31 cellular contexts compared by ENCODE assay signal in genomic region chr2:126049461-126049860, GRCh38.
"Had no signal": no experiment of that assay in that cellular context is flagged by ENCODE, and none has a peak within 500 bp of the region (broad histone marks: within the 10 kb centered on the region; RNA-seq: fewer than 3 reads in every experiment).

No MANE protein-coding gene starts in this region.

- H3K9ac ChIP-seq: neural progenitor cell, parathyroid adenoma had no signal

- H3K9me3 ChIP-seq: ovary, right lobe of liver, testis, upper lobe of right lung, uterus had no signal

- H3K4me2 ChIP-seq: neural progenitor cell, smooth muscle cell had no signal

- H3K27me3 Mint-ChIP-seq: progenitor cell of endocrine pancreas; stimulated activated memory B cell treated with anti-CD40 and anti-IgM and Interleukin-4, amounts not matched to agents 10 μg/mL and 1 μg/mL and 100 μg/mL, for 72 hours; stimulated activated naive CD8-positive, alpha-beta T cell treated with anti-CD3 and anti-CD28 coated beads, Interleukin-15, amount 100 ng/mL, for 72 hours; type B pancreatic cell had no signal

- DNase-seq: natural killer cell; occipital lobe; ovary; posterior cingulate gyrus; psoas muscle; right cardiac atrium; right lobe of liver; sigmoid colon; spleen; stimulated activated CD4-positive, alpha-beta T cell treated with anti-CD3 and anti-CD28 coated beads, Interleukin-12 subunit alpha, Interleukin-12 subunit beta, amount 100 ng/mL, for 4 hours; stimulated activated CD4-positive, alpha-beta T cell treated with anti-CD3 and anti-CD28 coated beads, Interleukin-1b, Interleukin-23, amount 100 ng/mL, for 48 hours; stimulated activated CD4-positive, alpha-beta T cell treated with anti-CD3 and anti-CD28 coated beads, Interleukin-4, amount 100 ng/mL, for 1 hour; stimulated activated CD4-positive, alpha-beta T cell treated with anti-CD3 and anti-CD28 coated beads, Interleukin-4, amount 100 ng/mL, for 4 hours; stimulated activated CD8-positive, alpha-beta memory T cell treated with anti-CD3 and anti-CD28 coated beads, Interleukin-4, amount 100 ng/mL, for 48 hours; stimulated activated naive CD4-positive, alpha-beta T cell; stimulated activated naive CD8-positive, alpha-beta T cell treated with anti-CD3 and anti-CD28 coated beads, Interleukin-15, amount 100 ng/mL, for 72 hours; stimulated activated naive CD8-positive, alpha-beta T cell treated with anti-CD3 and anti-CD28 coated beads, Interleukin-15, Interleukin-2, amounts not matched to agents 100 U/mL and 50 U/mL, for 24 hours; substantia nigra; testis; tibial artery; transverse colon; upper lobe of right lung; uterus had no signal

- H3K27ac ChIP-seq: neural progenitor cell, ovary, parathyroid adenoma, psoas muscle, sigmoid colon, spleen, suprapubic skin, testis, tibial artery, transverse colon, upper lobe of right lung, uterus had no signal

- H3K4me1 Mint-ChIP-seq: natural killer cell; nephron; neural progenitor cell; stimulated activated memory B cell treated with anti-CD40 and anti-IgM and Interleukin-4, amounts not matched to agents 10 μg/mL and 1 μg/mL and 100 μg/mL, for 72 hours; stimulated activated naive CD8-positive, alpha-beta T cell treated with anti-CD3 and anti-CD28 coated beads, Interleukin-15, amount 100 ng/mL, for 72 hours had no signal

- H3K4me3 Mint-ChIP-seq: natural killer cell; nephron; neural progenitor cell; stimulated activated memory B cell treated with anti-CD40 and anti-IgM and Interleukin-4, amounts not matched to agents 10 μg/mL and 1 μg/mL and 100 μg/mL, for 72 hours; stimulated activated naive CD8-positive, alpha-beta T cell treated with anti-CD3 and anti-CD28 coated beads, Interleukin-15, amount 100 ng/mL, for 72 hours; type B pancreatic cell had no signal

- H3K4me1 ChIP-seq: neural progenitor cell, parathyroid adenoma, psoas muscle, sigmoid colon, spleen, suprapubic skin, testis, tibial artery, transverse colon, upper lobe of right lung, uterus had no signal

- H2AFZ ChIP-seq: neural progenitor cell, parathyroid adenoma had no signal

- H3K36me3 ChIP-seq: neural progenitor cell, ovary, right lobe of liver, sigmoid colon, spleen, suprapubic skin, tibial artery, transverse colon, upper lobe of right lung, uterus had no signal

- H3K27me3 ChIP-seq: neural progenitor cell, ovary, right lobe of liver, sigmoid colon, spleen, suprapubic skin, testis, tibial artery, transverse colon, upper lobe of right lung, uterus had no signal

- H3K79me2 ChIP-seq: parathyroid adenoma had no signal

- ATAC-seq: natural killer cell; psoas muscle; right cardiac atrium; stimulated activated memory B cell treated with anti-CD40 and anti-IgM and Interleukin-4, amounts not matched to agents 10 μg/mL and 1 μg/mL and 100 μg/mL, for 72 hours; stimulated activated naive CD8-positive, alpha-beta T cell treated with anti-CD3 and anti-CD28 coated beads, Interleukin-15, amount 100 ng/mL, for 72 hours; stimulated activated naive CD8-positive, alpha-beta T cell treated with anti-CD3 and anti-CD28 coated beads, Interleukin-15, Interleukin-2, amounts not matched to agents 100 U/mL and 50 U/mL, for 24 hours; upper lobe of right lung had no signal

- H3K27ac Mint-ChIP-seq: natural killer cell; nephron; neural progenitor cell; progenitor cell of endocrine pancreas; stimulated activated memory B cell treated with anti-CD40 and anti-IgM and Interleukin-4, amounts not matched to agents 10 μg/mL and 1 μg/mL and 100 μg/mL, for 72 hours; stimulated activated naive CD8-positive, alpha-beta T cell treated with anti-CD3 and anti-CD28 coated beads, Interleukin-15, amount 100 ng/mL, for 72 hours; type B pancreatic cell had no signal

- H3K4me3 ChIP-seq: neural progenitor cell, ovary, psoas muscle, right lobe of liver, sigmoid colon, smooth muscle cell, spleen, suprapubic skin, testis, tibial artery, transverse colon, upper lobe of right lung, uterus had no signal

- H3K36me3 Mint-ChIP-seq: natural killer cell; neural progenitor cell; stimulated activated memory B cell treated with anti-CD40 and anti-IgM and Interleukin-4, amounts not matched to agents 10 μg/mL and 1 μg/mL and 100 μg/mL, for 72 hours; type B pancreatic cell had no signal
